8 cellular contexts compared by ENCODE assay signal in the genomic region with DNA sequence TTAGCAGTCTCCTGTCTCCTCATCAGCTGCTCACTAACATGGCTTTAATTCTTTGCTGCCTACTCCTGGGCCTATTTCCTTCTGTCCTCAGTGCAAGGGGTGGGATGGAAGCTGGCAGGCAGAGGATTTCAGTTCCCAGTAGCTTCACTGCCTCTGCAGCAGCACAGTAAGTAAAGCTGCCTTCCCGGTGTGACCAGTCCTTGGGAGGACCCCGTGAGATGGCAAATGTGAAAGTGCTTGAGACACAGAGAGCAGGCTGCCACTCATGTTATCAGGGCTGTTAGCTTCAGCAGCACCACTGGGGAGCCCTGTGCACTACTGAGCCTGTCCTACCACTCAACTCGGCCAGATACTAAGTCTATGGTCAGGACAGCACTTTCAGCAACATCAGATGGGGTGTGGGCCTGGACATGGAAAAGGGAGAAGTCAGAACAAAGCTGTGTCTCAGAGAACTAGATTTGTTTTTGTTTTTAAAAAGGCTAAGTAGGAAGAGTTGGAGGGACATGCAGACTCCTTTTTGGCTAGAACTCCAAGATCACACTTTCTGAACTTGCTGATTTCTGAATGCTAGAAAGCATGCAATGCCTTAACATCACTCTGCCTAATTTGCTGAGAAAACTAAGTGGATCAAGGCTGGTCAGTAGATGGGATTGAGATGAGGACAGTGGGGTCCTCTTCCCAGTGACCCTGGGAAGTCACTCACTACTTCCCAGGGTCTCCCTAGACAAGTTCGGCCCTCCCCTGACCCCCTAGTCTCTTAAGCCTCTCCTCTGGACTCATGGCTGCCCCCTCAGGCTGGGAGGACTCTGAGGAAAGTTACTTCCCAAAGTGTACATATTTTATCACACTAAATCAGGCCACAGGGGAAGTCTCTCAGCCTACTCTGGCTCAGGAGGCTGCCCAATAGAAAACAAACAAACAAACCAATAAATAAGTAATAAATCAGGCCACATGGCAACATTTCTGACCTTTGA. TPM values are rescaled to one million over a fixed set of nuclear protein-coding genes. Genes with fewer than 3 reads are reported as not detected.
DNase-seq lines count a peak whose midpoint lies in the region; ATAC-seq, FAIRE-seq and TF ChIP-seq lines count a peak whose summit lies in the region.

No MANE protein-coding gene starts in this region.

- ATAC-seq in HG02588 (IDR thresholded peaks at IDR 0.05; ENCODE audit: unreplicated experiment) (peak; percentile 15), HepG2 (peak; percentile 67), HG03442 (IDR thresholded peaks at IDR 0.05; ENCODE audit: unreplicated experiment) (no peak)

- DNase-seq in DMS53 (lab: John Stamatoyannopoulos, UW): peak; percentile 57
- peak; percentile 24 for DNase-seq in SKM-1 treated with dmso at 0.1 percent for 144 hours (lab: John Stamatoyannopoulos, UW; ENCODE audit: unreplicated experiment)
- no peak for DNase-seq in chondrocyte (ENCODE audit: low spot score)
- DNase-seq in HepG2 (ENCODE audit: low spot score): peak; percentile 78
- peak; percentile 56 for DNase-seq in stomach
- DNase-seq in NCI-H774 (lab: John Stamatoyannopoulos, UW): no peak

- H3K27ac ChIP-seq in HepG2 (ENCODE audit: extremely low read length, insufficient read depth, low read length) (peak overlapping the region; percentile 83), stomach (peak overlapping the region; percentile 83 to 89 (median 85))

- no peaks in the 10 kb centered on the region for H3K27me3 Mint-ChIP-seq in chondrocyte (ENCODE audit: low read depth)

- H4K20me1 ChIP-seq in HepG2 (ENCODE audit: insufficient read depth, low read length): no peaks in the 10 kb centered on the region

- H3K27me3 ChIP-seq in HepG2 (ENCODE audit: control insufficient read depth in 1 of 2, insufficient read depth in 2 of 2, low read length in 2 of 2) (no peaks in the 10 kb centered on the region; a peak in 1 of 5 replicates), stomach (no peaks in the 10 kb centered on the region)

- intact Hi-C loops in HepG2 (cut with micrococcal nuclease; ENCODE audit: unreplicated experiment): no loop called here
- intact Hi-C loops in stomach (cut with DNase I; ENCODE audit: low total_unique reads): no loop called here

- H3K9ac ChIP-seq in HepG2 (ENCODE audit: insufficient read depth, low read depth, low read length): peak overlapping the region; percentile 84

- BruUV-seq in HepG2 (replicated peaks; lab: Mats Ljungman, UMichigan): TSS peak; percentile 54

- no peaks in the 10 kb centered on the region for H3K36me3 Mint-ChIP-seq in chondrocyte (ENCODE audit: low read depth)

- TF ChIP-seq CTCF in chondrocyte (IDR thresholded peaks at IDR 0.05) (peak; percentile 67), HepG2 (CRISPR knock-in tag; IDR thresholded peaks at IDR 0.05) (peak; percentile 84), stomach (IDR thresholded peaks at IDR 0.05) (no peak)

- H3K9me3 ChIP-seq in HepG2 (ENCODE audit: low read length) (no peaks in the 10 kb centered on the region), stomach (no peaks in the 10 kb centered on the region)

- peak overlapping the region; percentile 10 for H2AFZ ChIP-seq in HepG2 (ENCODE audit: low read length)

- peaks cover 34% of the 10 kb centered on the region for H3K4me1 Mint-ChIP-seq in chondrocyte (ENCODE audit: low read depth)

- H3K36me3 ChIP-seq in HepG2 (replicated peaks in 1 of 2; ENCODE audit: control insufficient read depth in 1 of 2, insufficient read depth in 2 of 2, low read length in 2 of 2) (no peaks in the 10 kb centered on the region; a peak in 1 of 5 replicates), stomach (peaks cover 0 to 7% (median 1%) of the 10 kb centered on the region in 4 donors)

- TF ChIP-seq RAD21 in HepG2 (CRISPR knock-in tag; IDR thresholded peaks at IDR 0.05): peak; percentile 27; the same call in 1 of the 2 replicates

- in situ Hi-C loops in HepG2 (cut with HindIII; ENCODE audit: extremely low pct_ligation_motif_present, low pct_unique_long_range_greater_than_20kb): no loop called here

- H3K27ac Mint-ChIP-seq in chondrocyte (ENCODE audit: unreplicated experiment): peak overlapping the region; percentile 80

- peak overlapping the region; percentile 99 for H3K4me2 ChIP-seq in HepG2 (ENCODE audit: low read depth, low read length)

- TF ChIP-seq EP300 in HepG2 (IDR thresholded peaks at IDR 0.05; ENCODE audit: low read depth in 2 of 2, low read length in 2 of 2): no peak
- TF ChIP-seq EP300 in HepG2 (CRISPR knock-in tag; IDR thresholded peaks at IDR 0.05; ENCODE audit: borderline replicate concordance): peak; percentile 37; the same call in 1 of the 2 replicates
- no peak for TF ChIP-seq EP300 in stomach (IDR thresholded peaks at IDR 0.05)

- CTCF ChIA-PET in HepG2 (lab: Yijun Ruan, JAX; ENCODE audit: low intra/inter-chr PET ratio, low total read pairs): interaction anchor here (1.5 to 4.1 kb wide), 2 partner anchors 29 to 51 kb away, joined by 6 to 20 read pairs; partner anchors contain the start of gene RSAD1

- POLR2A ChIA-PET in HepG2 (lab: Yijun Ruan, JAX): interaction anchor here (0.6 to 5.6 kb wide), 10 partner anchors 9 to 292 kb away, joined by 3 to 99 read pairs (median 4); partner anchors contain the start of genes LRRC59, LUC7L3 and RSAD1

- H3K9me3 Mint-ChIP-seq in chondrocyte (ENCODE audit: low read depth): no peaks in the 10 kb centered on the region

- peak; percentile 63 to 73 for TF ChIP-seq POLR2A in HepG2 (IDR thresholded peaks at IDR 0.05; ENCODE audit: insufficient read depth in 1 of 2, low read depth in 2 of 2, low read length in 2 of 2)
- TF ChIP-seq POLR2A in stomach (IDR thresholded peaks at IDR 0.05): no peak

- FAIRE-seq in HepG2 (lab: Jason Lieb, UNC): peak; percentile 57

- peak overlapping the region; percentile 68 for H3K4me3 Mint-ChIP-seq in chondrocyte (ENCODE audit: unreplicated experiment)

- 6% methylated on average over 4 of the region's 4 CpGs for WGBS in HepG2 (ENCODE audit: low lambda C conversion rate)
- WGBS in stomach, 5 donors: 14 to 17% (median 16%) methylated on average over 4 of the region's 4 CpGs

- H3K4me3 ChIP-seq in HepG2 (replicated peaks in 1 of 3; ENCODE audit: insufficient read depth in 1 of 3, low read depth in 2 of 3, low read length in 3 of 3): peak overlapping the region; percentile 74 to 91 (median 90)
- H3K4me3 ChIP-seq in stomach: peak overlapping the region; percentile 73 to 87 (median 80)

- peaks cover 33% of the 10 kb centered on the region for H3K79me2 ChIP-seq in HepG2 (ENCODE audit: insufficient read depth, low read length)

- peaks cover 92% of the 10 kb centered on the region for H3K4me1 ChIP-seq in HepG2 (ENCODE audit: insufficient read depth, low read length)
- peaks cover 30 to 70% (median 57%) of the 10 kb centered on the region in 4 donors for H3K4me1 ChIP-seq in stomach

RNA-seq across cellular contexts. Expression of gene ACSF2, which starts 1.1 kb away (rescaled TPM):
- total RNA-seq in chondrocyte: 17.4 to 22.5 TPM (median 19.9 TPM) in 3 replicates
- 32.0 and 87.3 TPM in 2 replicates for total RNA-seq in HepG2 (2016; rRNA removed; fragmentation: Illumina TruSeq; extraction: Trizol)
- 20.7 and 23.9 TPM in 2 replicates for total RNA-seq in HepG2 (2016; cell fraction: cytosol; rRNA removed; fragmentation: Illumina TruSeq; extraction: Trizol; ENCODE audit: low read depth)
- total RNA-seq in HepG2 (2016; cell fraction: insoluble cytoplasmic fraction; rRNA removed; fragmentation: Illumina TruSeq; extraction: Trizol): 26.9 and 94.3 TPM in 2 replicates
- total RNA-seq in HepG2 (2016; cell fraction: membrane; rRNA removed; fragmentation: Illumina TruSeq; extraction: Trizol): 19.8 and 21.0 TPM in 2 replicates
- 90.8 and 95.0 TPM in 2 replicates for total RNA-seq in HepG2 (2016; cell fraction: nucleus; rRNA removed; fragmentation: Illumina TruSeq; extraction: Trizol)
- polyA plus RNA-seq in HepG2 (2011; rRNA removed): 109 and 117 TPM in 2 replicates
- 68.6 and 80.4 TPM in 2 replicates for polyA plus RNA-seq in HepG2 (2011; cell fraction: cytosol; rRNA removed)
- 334 and 438 TPM in 2 replicates for polyA plus RNA-seq in HepG2 (2011; cell fraction: nucleus; rRNA removed)
- polyA plus RNA-seq in HepG2 (2012): 79.7 and 97.7 TPM in 2 replicates
- polyA plus RNA-seq in HepG2 (2016; cell fraction: cytosol; fragmentation: Illumina TruSeq; extraction: Trizol; ENCODE audit: low read depth): 8.6 and 9.0 TPM in 2 replicates
- polyA plus RNA-seq in HepG2 (2016; cell fraction: insoluble cytoplasmic fraction; fragmentation: Illumina TruSeq; extraction: Trizol; ENCODE audit: low read depth): 26.3 and 30.3 TPM in 2 replicates
- polyA plus RNA-seq in HepG2 (2016; cell fraction: membrane; fragmentation: Illumina TruSeq; extraction: Trizol; ENCODE audit: low read depth): 13.4 and 14.3 TPM in 2 replicates
- polyA plus RNA-seq in HepG2 (2016; cell fraction: nucleus; fragmentation: Illumina TruSeq; extraction: Trizol; ENCODE audit: insufficient read depth, low read depth): 198 and 222 TPM in 2 replicates
- 87.1 and 260 TPM in 2 replicates for polyA minus RNA-seq in HepG2 (2011; rRNA and poly(A)+ RNA removed; ENCODE audit: low replicate concordance)
- polyA minus RNA-seq in HepG2 (2011; cell fraction: cytosol; rRNA and poly(A)+ RNA removed): 32.1 and 36.7 TPM in 2 replicates
- polyA minus RNA-seq in HepG2 (2011; cell fraction: nucleus; rRNA and poly(A)+ RNA removed): 111 and 114 TPM in 2 replicates
- total RNA-seq in stomach: 100 to 1,000 TPM in 3 of 5 donors, 10 to 100 TPM in 2; 16.1 to 172 (median 103) TPM
- polyA plus RNA-seq in stomach: 10 to 100 TPM; 44.7 to 86.8 (median 49.1) TPM

RNA-seq across cellular contexts. Expression of gene LRRC59, which starts 29.8 kb away (rescaled TPM):
- 144 to 162 TPM (median 148 TPM) in 3 replicates for total RNA-seq in chondrocyte
- total RNA-seq in HepG2 (2016; rRNA removed; fragmentation: Illumina TruSeq; extraction: Trizol): 222 and 239 TPM in 2 replicates
- 75.0 and 83.4 TPM in 2 replicates for total RNA-seq in HepG2 (2016; cell fraction: cytosol; rRNA removed; fragmentation: Illumina TruSeq; extraction: Trizol; ENCODE audit: low read depth)
- total RNA-seq in HepG2 (2016; cell fraction: insoluble cytoplasmic fraction; rRNA removed; fragmentation: Illumina TruSeq; extraction: Trizol): 213 and 234 TPM in 2 replicates
- 172 and 182 TPM in 2 replicates for total RNA-seq in HepG2 (2016; cell fraction: membrane; rRNA removed; fragmentation: Illumina TruSeq; extraction: Trizol)
- total RNA-seq in HepG2 (2016; cell fraction: nucleus; rRNA removed; fragmentation: Illumina TruSeq; extraction: Trizol): 115 and 124 TPM in 2 replicates
- polyA plus RNA-seq in HepG2 (2011; rRNA removed): 87.3 and 93.2 TPM in 2 replicates
- 57.2 and 66.4 TPM in 2 replicates for polyA plus RNA-seq in HepG2 (2011; cell fraction: cytosol; rRNA removed)
- polyA plus RNA-seq in HepG2 (2011; cell fraction: nucleus; rRNA removed): 50.6 and 58.7 TPM in 2 replicates
- polyA plus RNA-seq in HepG2 (2012): 90.0 and 114 TPM in 2 replicates
- polyA plus RNA-seq in HepG2 (2016; cell fraction: cytosol; fragmentation: Illumina TruSeq; extraction: Trizol; ENCODE audit: low read depth): 59.8 and 73.7 TPM in 2 replicates
- 202 and 242 TPM in 2 replicates for polyA plus RNA-seq in HepG2 (2016; cell fraction: insoluble cytoplasmic fraction; fragmentation: Illumina TruSeq; extraction: Trizol; ENCODE audit: low read depth)
- 104 and 113 TPM in 2 replicates for polyA plus RNA-seq in HepG2 (2016; cell fraction: membrane; fragmentation: Illumina TruSeq; extraction: Trizol; ENCODE audit: low read depth)
- polyA plus RNA-seq in HepG2 (2016; cell fraction: nucleus; fragmentation: Illumina TruSeq; extraction: Trizol; ENCODE audit: insufficient read depth, low read depth): 152 and 155 TPM in 2 replicates
- 159 and 165 TPM in 2 replicates for polyA minus RNA-seq in HepG2 (2011; rRNA and poly(A)+ RNA removed; ENCODE audit: low replicate concordance)
- 74.4 and 77.8 TPM in 2 replicates for polyA minus RNA-seq in HepG2 (2011; cell fraction: cytosol; rRNA and poly(A)+ RNA removed)
- polyA minus RNA-seq in HepG2 (2011; cell fraction: nucleus; rRNA and poly(A)+ RNA removed): 73.0 and 88.5 TPM in 2 replicates
- 100 to 1,000 TPM in 2 of 5 donors, 10 to 100 TPM in 3; 40.8 to 117 (median 77.1) TPM for total RNA-seq in stomach
- polyA plus RNA-seq in stomach: 10 to 100 TPM; 32.2 to 76.7 (median 75.3) TPM

RNA-seq across cellular contexts. Expression of gene CHAD, which starts 41.6 kb away (rescaled TPM):
- total RNA-seq in chondrocyte: 0.12 TPM in 1 of 3 replicates, not detected in the others
- not detected in 2 replicates for total RNA-seq in HepG2 (2016; rRNA removed; fragmentation: Illumina TruSeq; extraction: Trizol)
- not detected in 2 replicates for total RNA-seq in HepG2 (2016; cell fraction: cytosol; rRNA removed; fragmentation: Illumina TruSeq; extraction: Trizol; ENCODE audit: low read depth)
- 0.09 TPM in 1 of 2 replicates, not detected in the other for total RNA-seq in HepG2 (2016; cell fraction: insoluble cytoplasmic fraction; rRNA removed; fragmentation: Illumina TruSeq; extraction: Trizol)
- not detected in 2 replicates for total RNA-seq in HepG2 (2016; cell fraction: membrane; rRNA removed; fragmentation: Illumina TruSeq; extraction: Trizol)
- total RNA-seq in HepG2 (2016; cell fraction: nucleus; rRNA removed; fragmentation: Illumina TruSeq; extraction: Trizol): not detected in 2 replicates
- 1.4 and 2.2 TPM in 2 replicates for polyA plus RNA-seq in HepG2 (2011; rRNA removed)
- polyA plus RNA-seq in HepG2 (2011; cell fraction: cytosol; rRNA removed): 0.56 and 1.1 TPM in 2 replicates
- polyA plus RNA-seq in HepG2 (2011; cell fraction: nucleus; rRNA removed): 7.9 and 10.0 TPM in 2 replicates
- 4.3 and 5.0 TPM in 2 replicates for polyA plus RNA-seq in HepG2 (2012)
- not detected in 2 replicates for polyA plus RNA-seq in HepG2 (2016; cell fraction: cytosol; fragmentation: Illumina TruSeq; extraction: Trizol; ENCODE audit: low read depth)
- not detected in 2 replicates for polyA plus RNA-seq in HepG2 (2016; cell fraction: insoluble cytoplasmic fraction; fragmentation: Illumina TruSeq; extraction: Trizol; ENCODE audit: low read depth)
- polyA plus RNA-seq in HepG2 (2016; cell fraction: membrane; fragmentation: Illumina TruSeq; extraction: Trizol; ENCODE audit: low read depth): not detected in 2 replicates
- polyA plus RNA-seq in HepG2 (2016; cell fraction: nucleus; fragmentation: Illumina TruSeq; extraction: Trizol; ENCODE audit: insufficient read depth, low read depth): 1.1 TPM in 1 of 2 replicates, not detected in the other
- polyA minus RNA-seq in HepG2 (2011; rRNA and poly(A)+ RNA removed; ENCODE audit: low replicate concordance): 0.07 and 1.3 TPM in 2 replicates
- polyA minus RNA-seq in HepG2 (2011; cell fraction: cytosol; rRNA and poly(A)+ RNA removed): not detected in 2 replicates
- polyA minus RNA-seq in HepG2 (2011; cell fraction: nucleus; rRNA and poly(A)+ RNA removed): 0.64 and 0.87 TPM in 2 replicates
- total RNA-seq in stomach: 10 to 100 TPM in 2 of 5 donors, under 1 TPM in 2, not detected in 1; 0.45 to 12.0 (median 6.0) TPM
- 1 to 10 TPM; 2.6 to 8.5 (median 4.9) TPM for polyA plus RNA-seq in stomach

RNA-seq across cellular contexts. Expression of gene RSAD1, which starts 51.6 kb away (rescaled TPM):
- total RNA-seq in chondrocyte (28.6 to 33.4 TPM (median 29.8 TPM) in 3 replicates), HepG2 (2016; rRNA removed; fragmentation: Illumina TruSeq; extraction: Trizol) (16.0 and 22.7 TPM in 2 replicates), stomach (10 to 100 TPM; 18.7 to 54.8 (median 22.0) TPM)
- 7.3 and 10.0 TPM in 2 replicates for total RNA-seq in HepG2 (2016; cell fraction: cytosol; rRNA removed; fragmentation: Illumina TruSeq; extraction: Trizol; ENCODE audit: low read depth)
- 16.9 and 22.5 TPM in 2 replicates for total RNA-seq in HepG2 (2016; cell fraction: insoluble cytoplasmic fraction; rRNA removed; fragmentation: Illumina TruSeq; extraction: Trizol)
- 13.4 and 14.3 TPM in 2 replicates for total RNA-seq in HepG2 (2016; cell fraction: membrane; rRNA removed; fragmentation: Illumina TruSeq; extraction: Trizol)
- 30.4 and 33.5 TPM in 2 replicates for total RNA-seq in HepG2 (2016; cell fraction: nucleus; rRNA removed; fragmentation: Illumina TruSeq; extraction: Trizol)
- polyA plus RNA-seq in HepG2 (2011; rRNA removed) (27.7 and 36.1 TPM in 2 replicates), stomach (10 to 100 TPM; 23.9 to 29.4 (median 28.7) TPM)
- 18.4 and 20.0 TPM in 2 replicates for polyA plus RNA-seq in HepG2 (2011; cell fraction: cytosol; rRNA removed)
- 105 and 113 TPM in 2 replicates for polyA plus RNA-seq in HepG2 (2011; cell fraction: nucleus; rRNA removed)
- polyA plus RNA-seq in HepG2 (2012): 23.6 and 33.3 TPM in 2 replicates
- 5.4 and 6.8 TPM in 2 replicates for polyA plus RNA-seq in HepG2 (2016; cell fraction: cytosol; fragmentation: Illumina TruSeq; extraction: Trizol; ENCODE audit: low read depth)
- polyA plus RNA-seq in HepG2 (2016; cell fraction: insoluble cytoplasmic fraction; fragmentation: Illumina TruSeq; extraction: Trizol; ENCODE audit: low read depth): 26.1 and 30.3 TPM in 2 replicates
- 12.5 and 12.8 TPM in 2 replicates for polyA plus RNA-seq in HepG2 (2016; cell fraction: membrane; fragmentation: Illumina TruSeq; extraction: Trizol; ENCODE audit: low read depth)
- polyA plus RNA-seq in HepG2 (2016; cell fraction: nucleus; fragmentation: Illumina TruSeq; extraction: Trizol; ENCODE audit: insufficient read depth, low read depth): 76.0 and 77.9 TPM in 2 replicates
- 18.5 and 34.3 TPM in 2 replicates for polyA minus RNA-seq in HepG2 (2011; rRNA and poly(A)+ RNA removed; ENCODE audit: low replicate concordance)
- 8.6 and 9.4 TPM in 2 replicates for polyA minus RNA-seq in HepG2 (2011; cell fraction: cytosol; rRNA and poly(A)+ RNA removed)
- 53.4 and 55.7 TPM in 2 replicates for polyA minus RNA-seq in HepG2 (2011; cell fraction: nucleus; rRNA and poly(A)+ RNA removed)

RNA-seq across cellular contexts. Expression of gene EME1, which starts 54.1 kb away (rescaled TPM):
- total RNA-seq in chondrocyte: 1.9 to 6.8 TPM (median 2.5 TPM) in 3 replicates
- total RNA-seq in HepG2 (2016; rRNA removed; fragmentation: Illumina TruSeq; extraction: Trizol): 17.3 and 24.6 TPM in 2 replicates
- total RNA-seq in HepG2 (2016; cell fraction: cytosol; rRNA removed; fragmentation: Illumina TruSeq; extraction: Trizol; ENCODE audit: low read depth): 6.4 and 7.4 TPM in 2 replicates
- total RNA-seq in HepG2 (2016; cell fraction: insoluble cytoplasmic fraction; rRNA removed; fragmentation: Illumina TruSeq; extraction: Trizol): 17.1 and 25.6 TPM in 2 replicates
- total RNA-seq in HepG2 (2016; cell fraction: membrane; rRNA removed; fragmentation: Illumina TruSeq; extraction: Trizol): 7.7 and 8.9 TPM in 2 replicates
- total RNA-seq in HepG2 (2016; cell fraction: nucleus; rRNA removed; fragmentation: Illumina TruSeq; extraction: Trizol): 28.4 and 31.8 TPM in 2 replicates
- 13.4 and 20.7 TPM in 2 replicates for polyA plus RNA-seq in HepG2 (2011; rRNA removed)
- 4.7 and 7.1 TPM in 2 replicates for polyA plus RNA-seq in HepG2 (2011; cell fraction: cytosol; rRNA removed)
- polyA plus RNA-seq in HepG2 (2011; cell fraction: nucleus; rRNA removed): 58.4 and 108 TPM in 2 replicates
- polyA plus RNA-seq in HepG2 (2012): 6.6 and 17.5 TPM in 2 replicates
- polyA plus RNA-seq in HepG2 (2016; cell fraction: cytosol; fragmentation: Illumina TruSeq; extraction: Trizol; ENCODE audit: low read depth): 1.3 and 1.6 TPM in 2 replicates
- polyA plus RNA-seq in HepG2 (2016; cell fraction: insoluble cytoplasmic fraction; fragmentation: Illumina TruSeq; extraction: Trizol; ENCODE audit: low read depth): 13.3 and 16.0 TPM in 2 replicates
- 2.3 and 3.2 TPM in 2 replicates for polyA plus RNA-seq in HepG2 (2016; cell fraction: membrane; fragmentation: Illumina TruSeq; extraction: Trizol; ENCODE audit: low read depth)
- 65.8 and 68.9 TPM in 2 replicates for polyA plus RNA-seq in HepG2 (2016; cell fraction: nucleus; fragmentation: Illumina TruSeq; extraction: Trizol; ENCODE audit: insufficient read depth, low read depth)
- 6.9 and 17.6 TPM in 2 replicates for polyA minus RNA-seq in HepG2 (2011; rRNA and poly(A)+ RNA removed; ENCODE audit: low replicate concordance)
- polyA minus RNA-seq in HepG2 (2011; cell fraction: cytosol; rRNA and poly(A)+ RNA removed): 5.3 and 5.4 TPM in 2 replicates
- 14.9 and 18.7 TPM in 2 replicates for polyA minus RNA-seq in HepG2 (2011; cell fraction: nucleus; rRNA and poly(A)+ RNA removed)
- total RNA-seq in stomach: 10 to 100 TPM in 1 of 5 donors, 1 to 10 TPM in 2, under 1 TPM in 1, not detected in 1; 0.87 to 15.8 (median 3.7) TPM
- 1 to 10 TPM in 2 of 3 donors, not detected in 1; 1.2 to 2.0 TPM for polyA plus RNA-seq in stomach

Comparison
In these comparisons a context has a peak if more than half of its experiments do, and no peak if none do; other contexts are left out.
1. DNase-seq: peak in DMS53 (single experiment), SKM-1 treated with dmso at 0.1 percent for 144 hours (single experiment), HepG2 (single experiment) and stomach (single experiment); none in chondrocyte (single experiment) and NCI-H774 (single experiment).
2. CTCF ChIP-seq: peak in chondrocyte (single experiment) and HepG2 (single experiment); none in stomach (0 of 7).
3. POLR2A ChIP-seq: peak in HepG2 (2 of 2); none in stomach (0 of 4).